In the genomic region with DNA sequence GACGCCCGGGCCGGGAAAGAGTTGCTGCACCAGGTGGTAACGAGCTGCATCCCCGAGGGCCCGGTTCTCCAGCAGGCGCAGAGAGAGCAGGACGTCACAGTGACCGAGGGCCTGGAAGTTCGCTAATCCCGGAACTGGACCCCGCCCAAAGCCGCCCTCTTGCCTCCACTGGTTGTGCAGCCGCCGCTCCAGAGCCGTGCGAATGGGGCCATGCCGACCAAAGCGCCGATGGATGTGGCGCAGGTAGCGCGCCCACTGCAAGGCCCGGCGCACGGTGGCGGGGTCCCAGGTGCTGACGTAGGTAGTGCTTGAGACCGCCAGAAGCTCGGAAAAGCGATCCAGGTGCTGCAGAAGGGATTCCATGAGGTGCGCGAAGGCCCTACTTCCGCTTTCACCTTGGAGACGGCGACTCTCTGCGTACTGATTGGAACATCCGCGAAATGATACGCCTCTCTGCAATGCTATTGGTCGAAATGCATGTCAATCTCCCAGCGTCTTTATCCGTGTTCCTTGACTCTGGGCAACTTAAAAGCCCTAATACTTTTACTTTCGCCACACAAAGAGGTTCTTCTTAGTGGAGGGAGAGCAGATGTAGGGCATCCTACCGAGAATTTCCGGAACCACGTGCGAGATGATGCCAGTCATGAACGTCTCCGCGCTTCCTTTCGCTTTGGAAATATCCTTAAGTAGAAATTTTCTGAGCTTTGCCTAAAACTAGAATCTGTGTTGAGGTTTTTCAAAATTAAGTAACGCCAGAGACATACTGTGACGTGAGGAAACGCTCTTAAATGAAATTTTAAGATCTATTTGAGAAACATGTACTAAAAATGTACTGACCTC, we compare ENCODE assay signal across 1 cellular context.
TF ChIP-seq lines count a peak whose summit lies in the region.

A gene with protein sequence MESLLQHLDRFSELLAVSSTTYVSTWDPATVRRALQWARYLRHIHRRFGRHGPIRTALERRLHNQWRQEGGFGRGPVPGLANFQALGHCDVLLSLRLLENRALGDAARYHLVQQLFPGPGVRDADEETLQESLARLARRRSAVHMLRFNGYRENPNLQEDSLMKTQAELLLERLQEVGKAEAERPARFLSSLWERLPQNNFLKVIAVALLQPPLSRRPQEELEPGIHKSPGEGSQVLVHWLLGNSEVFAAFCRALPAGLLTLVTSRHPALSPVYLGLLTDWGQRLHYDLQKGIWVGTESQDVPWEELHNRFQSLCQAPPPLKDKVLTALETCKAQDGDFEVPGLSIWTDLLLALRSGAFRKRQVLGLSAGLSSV (minus strand): TSS at position 376 of the 840 bp plus-strand sequence. CDS start 13 bp downstream, at position 363.

TF ChIP-seq in HepG2, 621 proteins besides CTCF, POLR2A, EP300 and RAD21 (continued from another document and continues in another):
- TF ChIP-seq, protein P1, sequence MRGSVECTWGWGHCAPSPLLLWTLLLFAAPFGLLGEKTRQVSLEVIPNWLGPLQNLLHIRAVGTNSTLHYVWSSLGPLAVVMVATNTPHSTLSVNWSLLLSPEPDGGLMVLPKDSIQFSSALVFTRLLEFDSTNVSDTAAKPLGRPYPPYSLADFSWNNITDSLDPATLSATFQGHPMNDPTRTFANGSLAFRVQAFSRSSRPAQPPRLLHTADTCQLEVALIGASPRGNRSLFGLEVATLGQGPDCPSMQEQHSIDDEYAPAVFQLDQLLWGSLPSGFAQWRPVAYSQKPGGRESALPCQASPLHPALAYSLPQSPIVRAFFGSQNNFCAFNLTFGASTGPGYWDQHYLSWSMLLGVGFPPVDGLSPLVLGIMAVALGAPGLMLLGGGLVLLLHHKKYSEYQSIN (CRISPR knock-in tag; IDR thresholded peaks at IDR 0.05; ENCODE audit: borderline replicate concordance) = no peak
- TF ChIP-seq, protein P2, sequence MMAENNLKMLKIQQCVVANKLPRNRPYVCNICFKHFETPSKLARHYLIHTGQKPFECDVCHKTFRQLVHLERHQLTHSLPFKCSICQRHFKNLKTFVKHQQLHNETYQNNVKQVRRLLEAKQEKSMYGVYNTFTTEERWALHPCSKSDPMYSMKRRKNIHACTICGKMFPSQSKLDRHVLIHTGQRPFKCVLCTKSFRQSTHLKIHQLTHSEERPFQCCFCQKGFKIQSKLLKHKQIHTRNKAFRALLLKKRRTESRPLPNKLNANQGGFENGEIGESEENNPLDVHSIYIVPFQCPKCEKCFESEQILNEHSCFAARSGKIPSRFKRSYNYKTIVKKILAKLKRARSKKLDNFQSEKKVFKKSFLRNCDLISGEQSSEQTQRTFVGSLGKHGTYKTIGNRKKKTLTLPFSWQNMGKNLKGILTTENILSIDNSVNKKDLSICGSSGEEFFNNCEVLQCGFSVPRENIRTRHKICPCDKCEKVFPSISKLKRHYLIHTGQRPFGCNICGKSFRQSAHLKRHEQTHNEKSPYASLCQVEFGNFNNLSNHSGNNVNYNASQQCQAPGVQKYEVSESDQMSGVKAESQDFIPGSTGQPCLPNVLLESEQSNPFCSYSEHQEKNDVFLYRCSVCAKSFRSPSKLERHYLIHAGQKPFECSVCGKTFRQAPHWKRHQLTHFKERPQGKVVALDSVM (CRISPR knock-in tag; IDR thresholded peaks at IDR 0.05) = no peak
- TF ChIP-seq PITX1 (CRISPR knock-in tag; IDR thresholded peaks at IDR 0.05) (peak; percentile 96), ZBTB38 (CRISPR knock-in tag; IDR thresholded peaks at IDR 0.05) (no peak), ZMYM3 (CRISPR knock-in tag; IDR thresholded peaks at IDR 0.05) (no peak), ZNF7 (CRISPR knock-in tag; IDR thresholded peaks at IDR 0.05) (no peak), CBFB (CRISPR knock-in tag; IDR thresholded peaks at IDR 0.05) (no peak), ZNF232 (CRISPR knock-in tag; IDR thresholded peaks at IDR 0.05; ENCODE audit: borderline replicate concordance) (no peak), NCOR1 (IDR thresholded peaks at IDR 0.05; ENCODE audit: borderline replicate concordance, low read length) (0 out of 2 replicates have a peak, but pooled peaks have one; percentile 24), RCOR2 (CRISPR knock-in tag; IDR thresholded peaks at IDR 0.05) (no peak), ELF3 (CRISPR knock-in tag; IDR thresholded peaks at IDR 0.05) (peak; percentile 45; the same call in 1 of the 2 replicates), ZNF101 (CRISPR knock-in tag; IDR thresholded peaks at IDR 0.05; ENCODE audit: borderline replicate concordance, low read depth) (no peak), SSRP1 (CRISPR knock-in tag; IDR thresholded peaks at IDR 0.05) (no peak), ZSCAN30 (CRISPR knock-in tag; IDR thresholded peaks at IDR 0.05) (no peak), ZNF768 (CRISPR knock-in tag; IDR thresholded peaks at IDR 0.05) (peak; percentile 66; the same call in 1 of the 2 replicates), ZNF383 (CRISPR knock-in tag; IDR thresholded peaks at IDR 0.05; ENCODE audit: borderline replicate concordance) (no peak), ZNF451 (CRISPR knock-in tag; IDR thresholded peaks at IDR 0.05) (no peak), ZNF792 (CRISPR knock-in tag; IDR thresholded peaks at IDR 0.05) (no peak), ARNT (IDR thresholded peaks at IDR 0.05) (no peak), ZNF556 (CRISPR knock-in tag; IDR thresholded peaks at IDR 0.05; ENCODE audit: borderline replicate concordance) (no peak), PAX8 (CRISPR knock-in tag; IDR thresholded peaks at IDR 0.05; ENCODE audit: borderline replicate concordance) (peak; percentile 23; the same call in 1 of the 2 replicates), ZNF33A (CRISPR knock-in tag; IDR thresholded peaks at IDR 0.05; ENCODE audit: borderline replicate concordance) (no peak), ZFP41 (CRISPR knock-in tag; IDR thresholded peaks at IDR 0.05; ENCODE audit: borderline replicate concordance) (no peak), CBX1 (IDR thresholded peaks at IDR 0.05; ENCODE audit: low read depth) (no peak), NR2F2 (IDR thresholded peaks at IDR 0.05; ENCODE audit: borderline replicate concordance, low read depth) (0 out of 2 replicates have a peak, but pooled peaks have one; percentile 39), RBFOX2 (IDR thresholded peaks at IDR 0.05; ENCODE audit: low read depth, low read length) (peak; percentile 97), STAT5B (CRISPR knock-in tag; IDR thresholded peaks at IDR 0.05) (no peak), THAP11 (CRISPR knock-in tag; IDR thresholded peaks at IDR 0.05) (peak; percentile 82), TBX3 (IDR thresholded peaks at IDR 0.05; ENCODE audit: borderline replicate concordance) (peak; percentile 14; the same call in 1 of the 2 replicates), TBX2 (CRISPR knock-in tag; IDR thresholded peaks at IDR 0.05; ENCODE audit: borderline replicate concordance) (peak; percentile 65; the same call in 1 of the 2 replicates), TBL1XR1 (IDR thresholded peaks at IDR 0.05; ENCODE audit: borderline replicate concordance, low read length, partially characterized antibody) (no peak), PLRG1 (conservative IDR thresholded peaks at IDR 0.05) (no peak)
- TF ChIP-seq, protein P3, sequence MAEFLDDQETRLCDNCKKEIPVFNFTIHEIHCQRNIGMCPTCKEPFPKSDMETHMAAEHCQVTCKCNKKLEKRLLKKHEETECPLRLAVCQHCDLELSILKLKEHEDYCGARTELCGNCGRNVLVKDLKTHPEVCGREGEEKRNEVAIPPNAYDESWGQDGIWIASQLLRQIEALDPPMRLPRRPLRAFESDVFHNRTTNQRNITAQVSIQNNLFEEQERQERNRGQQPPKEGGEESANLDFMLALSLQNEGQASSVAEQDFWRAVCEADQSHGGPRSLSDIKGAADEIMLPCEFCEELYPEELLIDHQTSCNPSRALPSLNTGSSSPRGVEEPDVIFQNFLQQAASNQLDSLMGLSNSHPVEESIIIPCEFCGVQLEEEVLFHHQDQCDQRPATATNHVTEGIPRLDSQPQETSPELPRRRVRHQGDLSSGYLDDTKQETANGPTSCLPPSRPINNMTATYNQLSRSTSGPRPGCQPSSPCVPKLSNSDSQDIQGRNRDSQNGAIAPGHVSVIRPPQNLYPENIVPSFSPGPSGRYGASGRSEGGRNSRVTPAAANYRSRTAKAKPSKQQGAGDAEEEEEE (CRISPR knock-in tag; IDR thresholded peaks at IDR 0.05; ENCODE audit: borderline replicate concordance) = no peak
- TF ChIP-seq, protein P4, sequence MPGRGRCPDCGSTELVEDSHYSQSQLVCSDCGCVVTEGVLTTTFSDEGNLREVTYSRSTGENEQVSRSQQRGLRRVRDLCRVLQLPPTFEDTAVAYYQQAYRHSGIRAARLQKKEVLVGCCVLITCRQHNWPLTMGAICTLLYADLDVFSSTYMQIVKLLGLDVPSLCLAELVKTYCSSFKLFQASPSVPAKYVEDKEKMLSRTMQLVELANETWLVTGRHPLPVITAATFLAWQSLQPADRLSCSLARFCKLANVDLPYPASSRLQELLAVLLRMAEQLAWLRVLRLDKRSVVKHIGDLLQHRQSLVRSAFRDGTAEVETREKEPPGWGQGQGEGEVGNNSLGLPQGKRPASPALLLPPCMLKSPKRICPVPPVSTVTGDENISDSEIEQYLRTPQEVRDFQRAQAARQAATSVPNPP (CRISPR knock-in tag; IDR thresholded peaks at IDR 0.05) = no peak
- TF ChIP-seq, protein P5, sequence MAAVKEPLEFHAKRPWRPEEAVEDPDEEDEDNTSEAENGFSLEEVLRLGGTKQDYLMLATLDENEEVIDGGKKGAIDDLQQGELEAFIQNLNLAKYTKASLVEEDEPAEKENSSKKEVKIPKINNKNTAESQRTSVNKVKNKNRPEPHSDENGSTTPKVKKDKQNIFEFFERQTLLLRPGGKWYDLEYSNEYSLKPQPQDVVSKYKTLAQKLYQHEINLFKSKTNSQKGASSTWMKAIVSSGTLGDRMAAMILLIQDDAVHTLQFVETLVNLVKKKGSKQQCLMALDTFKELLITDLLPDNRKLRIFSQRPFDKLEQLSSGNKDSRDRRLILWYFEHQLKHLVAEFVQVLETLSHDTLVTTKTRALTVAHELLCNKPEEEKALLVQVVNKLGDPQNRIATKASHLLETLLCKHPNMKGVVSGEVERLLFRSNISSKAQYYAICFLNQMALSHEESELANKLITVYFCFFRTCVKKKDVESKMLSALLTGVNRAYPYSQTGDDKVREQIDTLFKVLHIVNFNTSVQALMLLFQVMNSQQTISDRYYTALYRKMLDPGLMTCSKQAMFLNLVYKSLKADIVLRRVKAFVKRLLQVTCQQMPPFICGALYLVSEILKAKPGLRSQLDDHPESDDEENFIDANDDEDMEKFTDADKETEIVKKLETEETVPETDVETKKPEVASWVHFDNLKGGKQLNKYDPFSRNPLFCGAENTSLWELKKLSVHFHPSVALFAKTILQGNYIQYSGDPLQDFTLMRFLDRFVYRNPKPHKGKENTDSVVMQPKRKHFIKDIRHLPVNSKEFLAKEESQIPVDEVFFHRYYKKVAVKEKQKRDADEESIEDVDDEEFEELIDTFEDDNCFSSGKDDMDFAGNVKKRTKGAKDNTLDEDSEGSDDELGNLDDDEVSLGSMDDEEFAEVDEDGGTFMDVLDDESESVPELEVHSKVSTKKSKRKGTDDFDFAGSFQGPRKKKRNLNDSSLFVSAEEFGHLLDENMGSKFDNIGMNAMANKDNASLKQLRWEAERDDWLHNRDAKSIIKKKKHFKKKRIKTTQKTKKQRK (IDR thresholded peaks at IDR 0.05; ENCODE audit: low read length) = no peak
- TF ChIP-seq, protein P6, sequence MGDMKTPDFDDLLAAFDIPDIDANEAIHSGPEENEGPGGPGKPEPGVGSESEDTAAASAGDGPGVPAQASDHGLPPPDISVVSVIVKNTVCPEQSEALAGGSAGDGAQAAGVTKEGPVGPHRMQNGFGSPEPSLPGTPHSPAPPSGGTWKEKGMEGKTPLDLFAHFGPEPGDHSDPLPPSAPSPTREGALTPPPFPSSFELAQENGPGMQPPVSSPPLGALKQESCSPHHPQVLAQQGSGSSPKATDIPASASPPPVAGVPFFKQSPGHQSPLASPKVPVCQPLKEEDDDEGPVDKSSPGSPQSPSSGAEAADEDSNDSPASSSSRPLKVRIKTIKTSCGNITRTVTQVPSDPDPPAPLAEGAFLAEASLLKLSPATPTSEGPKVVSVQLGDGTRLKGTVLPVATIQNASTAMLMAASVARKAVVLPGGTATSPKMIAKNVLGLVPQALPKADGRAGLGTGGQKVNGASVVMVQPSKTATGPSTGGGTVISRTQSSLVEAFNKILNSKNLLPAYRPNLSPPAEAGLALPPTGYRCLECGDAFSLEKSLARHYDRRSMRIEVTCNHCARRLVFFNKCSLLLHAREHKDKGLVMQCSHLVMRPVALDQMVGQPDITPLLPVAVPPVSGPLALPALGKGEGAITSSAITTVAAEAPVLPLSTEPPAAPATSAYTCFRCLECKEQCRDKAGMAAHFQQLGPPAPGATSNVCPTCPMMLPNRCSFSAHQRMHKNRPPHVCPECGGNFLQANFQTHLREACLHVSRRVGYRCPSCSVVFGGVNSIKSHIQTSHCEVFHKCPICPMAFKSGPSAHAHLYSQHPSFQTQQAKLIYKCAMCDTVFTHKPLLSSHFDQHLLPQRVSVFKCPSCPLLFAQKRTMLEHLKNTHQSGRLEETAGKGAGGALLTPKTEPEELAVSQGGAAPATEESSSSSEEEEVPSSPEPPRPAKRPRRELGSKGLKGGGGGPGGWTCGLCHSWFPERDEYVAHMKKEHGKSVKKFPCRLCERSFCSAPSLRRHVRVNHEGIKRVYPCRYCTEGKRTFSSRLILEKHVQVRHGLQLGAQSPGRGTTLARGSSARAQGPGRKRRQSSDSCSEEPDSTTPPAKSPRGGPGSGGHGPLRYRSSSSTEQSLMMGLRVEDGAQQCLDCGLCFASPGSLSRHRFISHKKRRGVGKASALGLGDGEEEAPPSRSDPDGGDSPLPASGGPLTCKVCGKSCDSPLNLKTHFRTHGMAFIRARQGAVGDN (CRISPR knock-in tag; IDR thresholded peaks at IDR 0.05) = peak; percentile 95
- TF ChIP-seq, protein P7, sequence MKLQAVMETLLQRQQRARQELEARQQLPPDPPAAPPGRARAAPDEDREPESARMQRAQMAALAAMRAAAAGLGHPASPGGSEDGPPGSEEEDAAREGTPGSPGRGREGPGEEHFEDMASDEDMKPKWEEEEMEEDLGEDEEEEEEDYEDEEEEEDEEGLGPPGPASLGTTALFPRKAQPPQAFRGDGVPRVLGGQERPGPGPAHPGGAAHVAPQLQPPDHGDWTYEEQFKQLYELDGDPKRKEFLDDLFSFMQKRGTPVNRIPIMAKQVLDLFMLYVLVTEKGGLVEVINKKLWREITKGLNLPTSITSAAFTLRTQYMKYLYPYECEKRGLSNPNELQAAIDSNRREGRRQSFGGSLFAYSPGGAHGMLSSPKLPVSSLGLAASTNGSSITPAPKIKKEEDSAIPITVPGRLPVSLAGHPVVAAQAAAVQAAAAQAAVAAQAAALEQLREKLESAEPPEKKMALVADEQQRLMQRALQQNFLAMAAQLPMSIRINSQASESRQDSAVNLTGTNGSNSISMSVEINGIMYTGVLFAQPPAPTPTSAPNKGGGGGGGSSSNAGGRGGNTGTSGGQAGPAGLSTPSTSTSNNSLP (IDR thresholded peaks at IDR 0.05; ENCODE audit: low read depth, low read length) = no peak; the same call in 1 of the 2 replicates
- TF ChIP-seq, protein P8, sequence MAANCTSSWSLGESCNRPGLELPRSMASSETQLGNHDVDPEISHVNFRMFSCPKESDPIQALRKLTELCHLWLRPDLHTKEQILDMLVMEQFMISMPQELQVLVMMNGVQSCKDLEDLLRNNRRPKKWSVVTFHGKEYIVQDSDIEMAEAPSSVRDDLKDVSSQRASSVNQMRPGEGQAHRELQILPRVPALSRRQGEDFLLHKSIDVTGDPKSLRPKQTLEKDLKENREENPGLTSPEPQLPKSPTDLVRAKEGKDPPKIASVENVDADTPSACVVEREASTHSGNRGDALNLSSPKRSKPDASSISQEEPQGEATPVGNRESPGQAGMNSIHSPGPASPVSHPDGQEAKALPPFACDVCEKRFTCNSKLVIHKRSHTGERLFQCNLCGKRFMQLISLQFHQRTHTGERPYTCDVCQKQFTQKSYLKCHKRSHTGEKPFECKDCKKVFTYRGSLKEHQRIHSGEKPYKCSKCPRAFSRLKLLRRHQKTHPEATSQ (CRISPR knock-in tag; IDR thresholded peaks at IDR 0.05; ENCODE audit: borderline replicate concordance) = no peak
- TF ChIP-seq, protein P9, sequence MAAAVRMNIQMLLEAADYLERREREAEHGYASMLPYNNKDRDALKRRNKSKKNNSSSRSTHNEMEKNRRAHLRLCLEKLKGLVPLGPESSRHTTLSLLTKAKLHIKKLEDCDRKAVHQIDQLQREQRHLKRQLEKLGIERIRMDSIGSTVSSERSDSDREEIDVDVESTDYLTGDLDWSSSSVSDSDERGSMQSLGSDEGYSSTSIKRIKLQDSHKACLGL (CRISPR knock-in tag; IDR thresholded peaks at IDR 0.05) = peak; percentile 88; the same call in 1 of the 2 replicates
